ENCODE assay signal across 8 cellular contexts in genomic region chr18:48605408-48605845, GRCh38.
DNase-seq lines count a peak whose midpoint lies in the region; ATAC-seq and TF ChIP-seq lines count a peak whose summit lies in the region.

No MANE protein-coding gene starts in this region.

- H3K9me3 Mint-ChIP-seq in activated T-cell treated with anti-CD3 and anti-CD28 coated beads, Interleukin-2, amount 50 U/mL, for 24 hours, result no peaks in the 10 kb centered on the region

- intact Hi-C loops in psoas muscle (cut with DNase I), result loop anchor here in 1 of 2 donors (5.0 kb wide), 1 partner anchor 52 kb away; no protein-coding TSS in a partner anchor

- H3K36me3 ChIP-seq in psoas muscle (ENCODE audit: insufficient read depth in 1 of 2, low read depth in 1 of 2), result no peaks in the 10 kb centered on the region

- ATAC-seq in GM21619 (IDR thresholded peaks at IDR 0.05; ENCODE audit: unreplicated experiment) (peak; percentile 80), psoas muscle (no peak), GM21423 (IDR thresholded peaks at IDR 0.05; ENCODE audit: unreplicated experiment) (no peak)

- no peak overlapping the region for H3K27ac ChIP-seq in psoas muscle

- no peak overlapping the region for H3K4me3 Mint-ChIP-seq in activated T-cell treated with anti-CD3 and anti-CD28 coated beads, Interleukin-2, amount 50 U/mL, for 24 hours

- H3K27me3 ChIP-seq in psoas muscle (ENCODE audit: insufficient read depth in 3 of 3, low read length in 2 of 3), result no peaks in the 10 kb centered on the region

- no peak overlapping the region for H3K4me3 ChIP-seq in psoas muscle

- no peaks in the 10 kb centered on the region for H3K27me3 Mint-ChIP-seq in activated T-cell treated with anti-CD3 and anti-CD28 coated beads, Interleukin-2, amount 50 U/mL, for 24 hours

- peaks cover 46% of the 10 kb centered on the region for H3K4me1 ChIP-seq in psoas muscle

- no peaks in the 10 kb centered on the region for H3K4me1 Mint-ChIP-seq in activated T-cell treated with anti-CD3 and anti-CD28 coated beads, Interleukin-2, amount 50 U/mL, for 24 hours (ENCODE audit: low read depth)

- no peaks in the 10 kb centered on the region for H3K36me3 Mint-ChIP-seq in activated T-cell treated with anti-CD3 and anti-CD28 coated beads, Interleukin-2, amount 50 U/mL, for 24 hours (ENCODE audit: low read depth)

- 75 to 81% (median 77%) methylated on average over 3 of the region's 3 CpGs for WGBS in psoas muscle, 3 donors

- H3K27ac Mint-ChIP-seq in activated T-cell treated with anti-CD3 and anti-CD28 coated beads, Interleukin-2, amount 50 U/mL, for 24 hours, result no peak overlapping the region

- DNase-seq in CMK (ENCODE audit: low read depth) (peak; percentile 78), NCI-H1694 treated with DMSO at 0.1 percent for 48 hours (lab: John Stamatoyannopoulos, UW) (peak; percentile 30), dermis microvascular lymphatic vessel endothelial cell (ENCODE audit: low read depth in 2 of 2) (peak; percentile 10 to 72), psoas muscle (no peak)
- DNase-seq in activated T-cell treated with anti-CD3 and anti-CD28 coated beads, Interleukin-2, amount 50 U/mL, for 24 hours, result no peak
- no peak for DNase-seq in stimulated activated CD4-positive, alpha-beta T cell treated with anti-CD3 and anti-CD28 coated beads, Interleukin-12 subunit alpha, Interleukin-12 subunit beta, amount 100 ng/mL, for 4 hours

- no peak for TF ChIP-seq CTCF in psoas muscle (IDR thresholded peaks at IDR 0.05)

- H3K9me3 ChIP-seq in psoas muscle, result no peaks in the 10 kb centered on the region

Comparison
In these comparisons a context has a peak if more than half of its experiments do, and no peak if none do; other contexts are left out.
1. DNase-seq: peak in CMK (single experiment), NCI-H1694 treated with DMSO at 0.1 percent for 48 hours (single experiment) and dermis microvascular lymphatic vessel endothelial cell (2 of 2); none in activated T-cell treated with anti-CD3 and anti-CD28 coated beads, Interleukin-2, amount 50 U/mL, for 24 hours (single experiment), psoas muscle (0 of 2) and stimulated activated CD4-positive, alpha-beta T cell treated with anti-CD3 and anti-CD28 coated beads, Interleukin-12 subunit alpha, Interleukin-12 subunit beta, amount 100 ng/mL, for 4 hours (single experiment).